3 cellular contexts compared by ENCODE assay signal in genomic region chr17:19744492-19744891, GRCh38.
A peak's percentile ranks its signal among the peaks of the same experiment; 100 is the strongest.
TF ChIP-seq lines count a peak whose summit lies in the region.

No MANE protein-coding gene starts in this region.

TF ChIP-seq in H1, 55 proteins besides CTCF, POLR2A, EP300 and RAD21:
- TF ChIP-seq RNF2 (IDR thresholded peaks at IDR 0.05; ENCODE audit: borderline replicate concordance, low read depth, low read length, missing control alignments, poor library complexity, severe bottlenecking) = no peak
- TF ChIP-seq PHF8 (conservative IDR thresholded peaks at IDR 0.05; ENCODE audit: low read depth, low read length) = peak; percentile 28; the same call in 1 of the 2 replicates

TF ChIP-seq in neural cell, 6 proteins besides CTCF, POLR2A, EP300 and RAD21:
- TF ChIP-seq TAF1 (IDR thresholded peaks at IDR 0.05; ENCODE audit: low read depth) (no peak), MXI1 (conservative IDR thresholded peaks at IDR 0.05; ENCODE audit: poor library complexity, severe bottlenecking) (no peak), POLR2AphosphoS5 (IDR thresholded peaks at IDR 0.05) (no peak), EZH2 (IDR thresholded peaks at IDR 0.05; ENCODE audit: borderline replicate concordance, insufficient read depth, low read length, poor library complexity, severe bottlenecking) (no peak), SMC3 (conservative IDR thresholded peaks at IDR 0.05; ENCODE audit: poor library complexity) (no peak)
- TF ChIP-seq, protein P1, sequence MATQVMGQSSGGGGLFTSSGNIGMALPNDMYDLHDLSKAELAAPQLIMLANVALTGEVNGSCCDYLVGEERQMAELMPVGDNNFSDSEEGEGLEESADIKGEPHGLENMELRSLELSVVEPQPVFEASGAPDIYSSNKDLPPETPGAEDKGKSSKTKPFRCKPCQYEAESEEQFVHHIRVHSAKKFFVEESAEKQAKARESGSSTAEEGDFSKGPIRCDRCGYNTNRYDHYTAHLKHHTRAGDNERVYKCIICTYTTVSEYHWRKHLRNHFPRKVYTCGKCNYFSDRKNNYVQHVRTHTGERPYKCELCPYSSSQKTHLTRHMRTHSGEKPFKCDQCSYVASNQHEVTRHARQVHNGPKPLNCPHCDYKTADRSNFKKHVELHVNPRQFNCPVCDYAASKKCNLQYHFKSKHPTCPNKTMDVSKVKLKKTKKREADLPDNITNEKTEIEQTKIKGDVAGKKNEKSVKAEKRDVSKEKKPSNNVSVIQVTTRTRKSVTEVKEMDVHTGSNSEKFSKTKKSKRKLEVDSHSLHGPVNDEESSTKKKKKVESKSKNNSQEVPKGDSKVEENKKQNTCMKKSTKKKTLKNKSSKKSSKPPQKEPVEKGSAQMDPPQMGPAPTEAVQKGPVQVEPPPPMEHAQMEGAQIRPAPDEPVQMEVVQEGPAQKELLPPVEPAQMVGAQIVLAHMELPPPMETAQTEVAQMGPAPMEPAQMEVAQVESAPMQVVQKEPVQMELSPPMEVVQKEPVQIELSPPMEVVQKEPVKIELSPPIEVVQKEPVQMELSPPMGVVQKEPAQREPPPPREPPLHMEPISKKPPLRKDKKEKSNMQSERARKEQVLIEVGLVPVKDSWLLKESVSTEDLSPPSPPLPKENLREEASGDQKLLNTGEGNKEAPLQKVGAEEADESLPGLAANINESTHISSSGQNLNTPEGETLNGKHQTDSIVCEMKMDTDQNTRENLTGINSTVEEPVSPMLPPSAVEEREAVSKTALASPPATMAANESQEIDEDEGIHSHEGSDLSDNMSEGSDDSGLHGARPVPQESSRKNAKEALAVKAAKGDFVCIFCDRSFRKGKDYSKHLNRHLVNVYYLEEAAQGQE (IDR thresholded peaks at IDR 0.05; ENCODE audit: borderline replicate concordance) = no peak
TF ChIP-seq in neural cell: peak in this region for 0.

TF ChIP-seq in GM12891, 5 proteins besides CTCF, POLR2A, EP300 and RAD21:
- no peak for TF ChIP-seq PAX5 (IDR thresholded peaks at IDR 0.05; ENCODE audit: insufficient read depth, low read length, severe bottlenecking)
